16 cellular contexts compared by ENCODE assay signal in the genomic region with DNA sequence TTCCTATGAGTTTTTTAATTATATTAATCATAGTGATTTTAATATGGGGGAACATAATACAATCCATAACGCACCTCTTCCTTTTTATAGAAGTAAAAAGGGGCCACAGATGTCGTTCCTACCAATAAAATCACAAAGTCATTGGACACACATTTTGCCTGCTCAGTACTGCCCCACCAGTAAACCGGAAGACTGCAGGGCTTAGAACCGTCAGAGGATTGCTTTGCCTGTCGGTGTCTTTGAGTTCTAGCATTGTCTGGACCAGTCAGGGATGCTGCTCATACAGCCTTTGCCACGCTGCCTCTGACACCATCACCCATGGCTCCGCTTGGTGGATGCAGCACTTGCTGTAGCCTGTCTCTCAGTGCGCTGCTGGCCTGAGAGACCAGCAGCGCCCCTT.
"Had no signal": no experiment of that assay in that cellular context is flagged by ENCODE, and none has a peak within 500 bp of the region (broad histone marks: within the 10 kb centered on the region; RNA-seq: fewer than 3 reads in every experiment).

No MANE protein-coding gene starts in this region.

- FAIRE-seq: frontal cortex, islet of Langerhans, pancreas had no signal

- H3K36me3 Mint-ChIP-seq: stimulated activated naive B cell treated with anti-CD40 and anti-IgM and Interleukin-4, amounts not matched to agents 10 μg/mL and 1 μg/mL and 100 μg/mL, for 72 hours had no signal

- H3K9me3 Mint-ChIP-seq: activated B cell treated with CpG ODN at 0.5 μM for 24 hours; activated T-cell treated with anti-CD3 and anti-CD28 coated beads, Interleukin-2, amount 50 U/mL, for 4 hours; stimulated activated naive B cell treated with anti-CD40 and anti-IgM and Interleukin-4, amounts not matched to agents 10 μg/mL and 1 μg/mL and 100 μg/mL, for 72 hours had no signal

- DNase-seq: activated B cell treated with CpG ODN at 0.5 μM for 24 hours; activated CD4-positive, alpha-beta T cell treated with anti-CD3 and anti-CD28 coated beads for 48 hours; activated CD8-positive, alpha-beta T cell treated with anti-CD3 and anti-CD28 coated beads for 36 hours; activated effector memory CD4-positive, alpha-beta T cell treated with Interleukin-2 at 50 U/mL for 16 hours; activated naive CD4-positive, alpha-beta T cell treated with anti-CD3 and anti-CD28 coated beads, Interleukin-2, amount 50 U/mL, for 16 hours; activated T-cell treated with anti-CD3 and anti-CD28 coated beads, Interleukin-2, amount 50 U/mL, for 4 hours; head of caudate nucleus; left colon; lower lobe of right lung; pancreas; stimulated activated CD4-positive, alpha-beta T cell treated with anti-CD3 and anti-CD28 coated beads, Interleukin-4, amount 100 ng/mL, for 1 hour; stimulated activated naive B cell treated with anti-CD40 and anti-IgM and Interleukin-4, amounts not matched to agents 10 μg/mL and 1 μg/mL and 100 μg/mL, for 72 hours; tibial artery had no signal

- ATAC-seq: activated CD8-positive, alpha-beta T cell treated with anti-CD3 and anti-CD28 coated beads for 36 hours; activated T-cell treated with anti-CD3 and anti-CD28 coated beads, Interleukin-2, amount 50 U/mL, for 4 hours; left colon; lower lobe of right lung; pancreas; stimulated activated naive B cell treated with anti-CD40 and anti-IgM and Interleukin-4, amounts not matched to agents 10 μg/mL and 1 μg/mL and 100 μg/mL, for 72 hours had no signal

- H3K27me3 ChIP-seq: pancreas, tibial artery, vagina had no signal

- H3K27ac ChIP-seq: lower lobe of right lung, pancreas, tibial artery, vagina had no signal

- H3K4me3 Mint-ChIP-seq: activated B cell treated with CpG ODN at 0.5 μM for 24 hours; activated CD8-positive, alpha-beta T cell treated with anti-CD3 and anti-CD28 coated beads for 36 hours; activated T-cell treated with anti-CD3 and anti-CD28 coated beads, Interleukin-2, amount 50 U/mL, for 4 hours; stimulated activated naive B cell treated with anti-CD40 and anti-IgM and Interleukin-4, amounts not matched to agents 10 μg/mL and 1 μg/mL and 100 μg/mL, for 72 hours had no signal

- H3K4me1 Mint-ChIP-seq: activated B cell treated with CpG ODN at 0.5 μM for 24 hours; stimulated activated naive B cell treated with anti-CD40 and anti-IgM and Interleukin-4, amounts not matched to agents 10 μg/mL and 1 μg/mL and 100 μg/mL, for 72 hours had no signal

- H3K9me3 ChIP-seq: lower lobe of right lung, pancreas, tibial artery, vagina had no signal

- H3K4me1 ChIP-seq: lower lobe of right lung, pancreas, tibial artery, vagina had no signal

- H3K27ac Mint-ChIP-seq: activated B cell treated with CpG ODN at 0.5 μM for 24 hours; activated CD8-positive, alpha-beta T cell treated with anti-CD3 and anti-CD28 coated beads for 36 hours; stimulated activated naive B cell treated with anti-CD40 and anti-IgM and Interleukin-4, amounts not matched to agents 10 μg/mL and 1 μg/mL and 100 μg/mL, for 72 hours had no signal

- H3K27me3 Mint-ChIP-seq: activated B cell treated with CpG ODN at 0.5 μM for 24 hours; activated CD8-positive, alpha-beta T cell treated with anti-CD3 and anti-CD28 coated beads for 36 hours; stimulated activated naive B cell treated with anti-CD40 and anti-IgM and Interleukin-4, amounts not matched to agents 10 μg/mL and 1 μg/mL and 100 μg/mL, for 72 hours had no signal
